Comparison of ENCODE assay signal across 9 cellular contexts in the genomic region with DNA sequence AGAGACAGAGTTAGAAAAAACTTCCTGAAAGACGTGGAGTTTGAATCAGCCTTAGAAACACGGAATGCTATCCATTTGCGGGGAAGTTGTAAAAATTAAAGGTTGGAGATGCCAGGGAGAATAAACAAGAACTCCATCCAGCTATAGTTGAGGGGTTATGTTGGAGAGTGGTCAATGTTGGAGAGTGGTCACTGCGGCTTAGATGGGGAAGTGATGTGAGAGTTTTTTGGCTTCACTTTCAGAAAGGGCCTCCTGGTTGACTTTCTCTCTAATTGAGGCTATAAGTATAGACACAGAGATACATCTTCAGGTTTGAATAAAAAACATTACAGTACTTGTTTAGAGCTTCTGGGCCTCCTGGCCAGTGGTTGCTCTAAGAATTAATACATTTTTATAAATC. TPM values are rescaled to one million over a fixed set of nuclear protein-coding genes. Genes with fewer than 3 reads are reported as not detected.
DNase-seq lines count a peak whose midpoint lies in the region; ATAC-seq and TF ChIP-seq lines count a peak whose summit lies in the region.
"Had no signal": no experiment of that assay in that cellular context is flagged by ENCODE, and none has a peak within 500 bp of the region (broad histone marks: within the 10 kb centered on the region; RNA-seq: fewer than 3 reads in every experiment).

No MANE protein-coding gene starts in this region.

- H3K27me3 Mint-ChIP-seq in activated naive CD4-positive, alpha-beta T cell treated with anti-CD3 and anti-CD28 coated beads for 36 hours (ENCODE audit: low read depth), result no peaks in the 10 kb centered on the region

- peaks cover 14% of the 10 kb centered on the region for H3K4me1 Mint-ChIP-seq in activated naive CD4-positive, alpha-beta T cell treated with anti-CD3 and anti-CD28 coated beads for 36 hours (ENCODE audit: low read depth)

- peaks cover 2% of the 10 kb centered on the region for H3K36me3 Mint-ChIP-seq in activated naive CD4-positive, alpha-beta T cell treated with anti-CD3 and anti-CD28 coated beads for 36 hours (ENCODE audit: low read depth)

- H3K36me3 ChIP-seq in WERI-Rb-1, result peaks cover 18% of the 10 kb centered on the region
- H3K36me3 ChIP-seq in iPS-18a (ENCODE audit: control insufficient read depth, low read depth, low read length), result peaks cover 5% of the 10 kb centered on the region
- peaks cover 0 to 4% of the 10 kb centered on the region in 2 donors for H3K36me3 ChIP-seq in stomach smooth muscle (ENCODE audit: control insufficient read depth in 2 of 2, insufficient read depth in 2 of 2, low read length in 2 of 2)
- H3K36me3 ChIP-seq: pancreas had no signal

- no peaks in the 10 kb centered on the region for H3K27me3 ChIP-seq in WERI-Rb-1 (ENCODE audit: insufficient read depth, low read depth, severe bottlenecking)
- H3K27me3 ChIP-seq in iPS-18a (ENCODE audit: control insufficient read depth, insufficient read depth, low read length), result no peaks in the 10 kb centered on the region
- no peaks in the 10 kb centered on the region for H3K27me3 ChIP-seq in stomach smooth muscle (ENCODE audit: control insufficient read depth in 1 of 2, insufficient read depth in 2 of 2, low read length in 2 of 2)
- H3K27me3 ChIP-seq: pancreas had no signal

- H3K4me1 ChIP-seq in iPS-18a (ENCODE audit: control insufficient read depth, low read depth, low read length) (peaks cover 4% of the 10 kb centered on the region), stomach smooth muscle (ENCODE audit: control insufficient read depth, insufficient read depth, low read length) (no peaks in the 10 kb centered on the region)

- no peak overlapping the region for H3K27ac Mint-ChIP-seq in activated naive CD4-positive, alpha-beta T cell treated with anti-CD3 and anti-CD28 coated beads for 36 hours

- DNase-seq in activated naive CD4-positive, alpha-beta T cell treated with anti-CD3 and anti-CD28 coated beads for 36 hours, result no peak
- no peak for DNase-seq in activated naive CD4-positive, alpha-beta T cell (lab: John Stamatoyannopoulos, UW)
- DNase-seq in WERI-Rb-1, result no peak
- DNase-seq in mucosa of gallbladder (ENCODE audit: low spot score), result no peak

- CTCF ChIA-PET in activated naive CD4-positive, alpha-beta T cell treated with anti-CD3 and anti-CD28 coated beads for 36 hours (lab: Charles Lee), result interaction anchor here (1.2 kb wide), 1 partner anchor 321 kb away, joined by 3 read pairs; no protein-coding TSS in a partner anchor

- peak overlapping the region; percentile 70 for H3K4me3 ChIP-seq in WERI-Rb-1 (ENCODE audit: low read depth, low read length)
- peak overlapping the region; percentile 94 for H3K4me3 ChIP-seq in iPS-18a (ENCODE audit: low read length)
- peak overlapping the region; percentile 80 to 88 for H3K4me3 ChIP-seq in stomach smooth muscle (ENCODE audit: low read length in 2 of 2)

- H3K9me3 ChIP-seq in WERI-Rb-1 (ENCODE audit: severe bottlenecking) (no peaks in the 10 kb centered on the region), iPS-18a (ENCODE audit: control insufficient read depth, low read depth, low read length) (no peaks in the 10 kb centered on the region), stomach smooth muscle (ENCODE audit: control insufficient read depth in 2 of 2, low read length in 2 of 2) (no peaks in the 10 kb centered on the region)
- H3K9me3 ChIP-seq: pancreas had no signal

- H3K9me3 Mint-ChIP-seq in activated naive CD4-positive, alpha-beta T cell treated with anti-CD3 and anti-CD28 coated beads for 36 hours, result no peaks in the 10 kb centered on the region

- H3K9ac ChIP-seq in iPS-18a (ENCODE audit: low read length) (no peak overlapping the region), stomach smooth muscle (ENCODE audit: low read length in 2 of 2) (no peak overlapping the region)

- no peak overlapping the region for H3K27ac ChIP-seq in WERI-Rb-1
- H3K27ac ChIP-seq in iPS-18a (ENCODE audit: low read length), result no peak overlapping the region
- peak overlapping the region; percentile 88 for H3K27ac ChIP-seq in stomach smooth muscle (ENCODE audit: low read length)

- no peak for ATAC-seq in GM19452 (IDR thresholded peaks at IDR 0.05; ENCODE audit: unreplicated experiment)
- no peak for ATAC-seq in HG02798 (IDR thresholded peaks at IDR 0.05; ENCODE audit: poor library complexity, unreplicated experiment)

- intact Hi-C loops in activated naive CD4-positive, alpha-beta T cell treated with anti-CD3 and anti-CD28 coated beads for 36 hours (cut with micrococcal nuclease), result loop anchor here (2.0 to 10.0 kb wide), 3 partner anchors 106 to 676 kb away; a partner anchor contains a TSS

- H3K4me3 Mint-ChIP-seq in activated naive CD4-positive, alpha-beta T cell treated with anti-CD3 and anti-CD28 coated beads for 36 hours, result peak overlapping the region; percentile 90

- no peak for TF ChIP-seq CTCF in WERI-Rb-1 (IDR thresholded peaks at IDR 0.05; ENCODE audit: low read depth, low read length)

RNA-seq across cellular contexts. Expression of a gene that starts 0.7 kb away (rescaled TPM):
- total RNA-seq in activated naive CD4-positive, alpha-beta T cell treated with anti-CD3 and anti-CD28 coated beads for 36 hours, result not detected
- total RNA-seq in mucosa of gallbladder, result 2.9 TPM
